ENCODE assay signal across 28 cellular contexts in genomic region chr1:87274851-87275250, GRCh38.
"Had no signal": no experiment of that assay in that cellular context is flagged by ENCODE, and none has a peak within 500 bp of the region (broad histone marks: within the 10 kb centered on the region; RNA-seq: fewer than 3 reads in every experiment).

No MANE protein-coding gene starts in this region.

- FAIRE-seq: endothelial cell of umbilical vein, frontal cortex, kidney, TTC549 had no signal

- H3K4me1 Mint-ChIP-seq: activated naive CD8-positive, alpha-beta T cell treated with anti-CD3 and anti-CD28 coated beads, Interleukin-2, amount 10 ng/mL, durations not matched to agents 7 days and 5 days; naive thymus-derived CD4-positive, alpha-beta T cell had no signal

- H3K9me3 ChIP-seq: ascending aorta, esophagus squamous epithelium, spleen, suprapubic skin, tibial artery had no signal

- H3K36me3 Mint-ChIP-seq: activated naive CD8-positive, alpha-beta T cell treated with anti-CD3 and anti-CD28 coated beads, Interleukin-2, amount 10 ng/mL, durations not matched to agents 7 days and 5 days; naive thymus-derived CD4-positive, alpha-beta T cell had no signal

- H3K9me3 Mint-ChIP-seq: activated naive CD4-positive, alpha-beta T cell treated with anti-CD3 and anti-CD28 coated beads for 36 hours; activated naive CD8-positive, alpha-beta T cell treated with anti-CD3 and anti-CD28 coated beads, Interleukin-2, amount 10 ng/mL, durations not matched to agents 7 days and 5 days; activated T-helper 1 cell treated with anti-CD3 and anti-CD28 coated beads, Interleukin-12 subunit alpha, Interleukin-12 subunit beta, Interleukin-2, Interleukin-4 antibody, amounts not matched to agents 30 ng/mL and 10 ng/mL and 1 ng/mL, durations not matched to agents 14 hours and 24 hours and 36 hours; effector memory CD8-positive, alpha-beta T cell; naive thymus-derived CD4-positive, alpha-beta T cell had no signal

- H3K27ac Mint-ChIP-seq: activated naive CD4-positive, alpha-beta T cell treated with anti-CD3 and anti-CD28 coated beads for 36 hours; activated naive CD8-positive, alpha-beta T cell treated with anti-CD3 and anti-CD28 coated beads, Interleukin-2, amount 10 ng/mL, durations not matched to agents 7 days and 5 days; activated T-helper 1 cell treated with anti-CD3 and anti-CD28 coated beads, Interleukin-12 subunit alpha, Interleukin-12 subunit beta, Interleukin-2, Interleukin-4 antibody, amounts not matched to agents 30 ng/mL and 10 ng/mL and 1 ng/mL, durations not matched to agents 14 hours and 24 hours and 36 hours; effector memory CD8-positive, alpha-beta T cell; naive thymus-derived CD4-positive, alpha-beta T cell had no signal

- H3K27me3 ChIP-seq: ascending aorta, brain microvascular endothelial cell, esophagus squamous epithelium, spleen, suprapubic skin, tibial artery had no signal

- ATAC-seq: effector memory CD8-positive, alpha-beta T cell; left colon; naive thymus-derived CD4-positive, alpha-beta T cell; right cardiac atrium had no signal

- H3K4me3 Mint-ChIP-seq: activated naive CD4-positive, alpha-beta T cell treated with anti-CD3 and anti-CD28 coated beads for 36 hours; activated naive CD8-positive, alpha-beta T cell treated with anti-CD3 and anti-CD28 coated beads, Interleukin-2, amount 10 ng/mL, durations not matched to agents 7 days and 5 days; activated T-helper 1 cell treated with anti-CD3 and anti-CD28 coated beads, Interleukin-12 subunit alpha, Interleukin-12 subunit beta, Interleukin-2, Interleukin-4 antibody, amounts not matched to agents 30 ng/mL and 10 ng/mL and 1 ng/mL, durations not matched to agents 14 hours and 24 hours and 36 hours; effector memory CD8-positive, alpha-beta T cell; naive thymus-derived CD4-positive, alpha-beta T cell had no signal

- H3K36me3 ChIP-seq: ascending aorta, brain microvascular endothelial cell, esophagus squamous epithelium, spleen, suprapubic skin, tibial artery had no signal

- H3K4me3 ChIP-seq: ascending aorta, esophagus squamous epithelium, spleen, suprapubic skin, tibial artery had no signal

- DNase-seq: activated CD4-positive, alpha-beta T cell treated with anti-CD3 and anti-CD28 coated beads for 4 hours; activated CD4-positive, alpha-beta T cell treated with anti-CD3 and anti-CD28 coated beads, Interleukin-2, amount 50 U/mL, for 4 hours; activated effector memory CD4-positive, alpha-beta T cell treated with anti-CD3 and anti-CD28 coated beads, Interleukin-2, amount 50 U/mL, for 16 hours; activated naive CD4-positive, alpha-beta T cell treated with anti-CD3 and anti-CD28 coated beads for 36 hours; activated naive CD8-positive, alpha-beta T cell treated with anti-CD3 and anti-CD28 coated beads, Interleukin-2, amount 10 ng/mL, durations not matched to agents 7 days and 5 days; activated T-cell treated with anti-CD3 and anti-CD28 coated beads, Interleukin-2, amount 50 U/mL, for 1 hour; brain microvascular endothelial cell; caudate nucleus; cortex of kidney; effector memory CD8-positive, alpha-beta T cell; esophagus squamous epithelium; kidney; left colon; midbrain; naive thymus-derived CD4-positive, alpha-beta T cell; occipital lobe; posterior cingulate gyrus; right cardiac atrium; spleen; stimulated activated naive CD4-positive, alpha-beta T cell; tibial artery had no signal

- H3K27ac ChIP-seq: ascending aorta, brain microvascular endothelial cell, esophagus squamous epithelium, spleen, suprapubic skin, tibial artery, VCaP had no signal
